Comparison of ENCODE assay signal across 11 cellular contexts in the genomic region with DNA sequence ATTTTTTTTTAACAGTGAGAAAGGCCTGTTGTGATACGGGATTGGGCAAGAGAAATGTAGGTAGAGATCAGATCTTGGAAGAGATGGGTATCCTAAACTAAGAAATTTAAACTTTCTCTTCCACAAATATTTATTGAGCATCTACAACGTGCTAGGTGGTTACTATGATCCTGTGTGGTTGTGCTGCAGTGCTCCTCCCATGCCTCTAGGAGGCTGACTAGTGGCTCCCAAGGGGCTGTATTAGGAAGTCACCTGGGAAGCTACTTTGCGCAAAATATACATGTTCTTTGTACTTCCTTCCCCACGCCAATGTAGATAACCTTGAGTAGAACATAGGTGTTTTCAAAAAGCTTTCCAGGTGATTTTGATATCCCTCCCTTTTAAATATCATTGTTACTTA. TPM values are rescaled to one million over a fixed set of nuclear protein-coding genes. Genes with fewer than 3 reads are reported as not detected.
DNase-seq lines count a peak whose midpoint lies in the region; ATAC-seq and TF ChIP-seq lines count a peak whose summit lies in the region.
"Had no signal": no experiment of that assay in that cellular context is flagged by ENCODE, and none has a peak within 500 bp of the region (broad histone marks: within the 10 kb centered on the region; RNA-seq: fewer than 3 reads in every experiment).

No MANE protein-coding gene starts in this region.

- no peaks in the 10 kb centered on the region for H3K9me3 ChIP-seq in OCI-LY3 (ENCODE audit: insufficient read depth, low read length)
- H3K9me3 ChIP-seq in spleen = no peaks in the 10 kb centered on the region

- no peaks in the 10 kb centered on the region for H3K27me3 ChIP-seq in OCI-LY3 (ENCODE audit: low read depth, low read length)
- no peaks in the 10 kb centered on the region for H3K27me3 ChIP-seq in spleen (replicated peaks in 1 of 7)

- H3K36me3 ChIP-seq in OCI-LY3 (replicated peaks; ENCODE audit: low read depth, low read length) (peaks cover 3% of the 10 kb centered on the region), spleen (peaks cover 0 to under 1% (median 0%) of the 10 kb centered on the region in 6 donors)

- H3K4me3 Mint-ChIP-seq in stimulated activated naive CD8-positive, alpha-beta T cell treated with anti-CD3 and anti-CD28 coated beads, Interleukin-15, amount 100 ng/mL, for 72 hours = no peak overlapping the region

- TF ChIP-seq CTCF in OCI-LY3 (IDR thresholded peaks at IDR 0.05; ENCODE audit: low read depth, low read length) (peak; percentile 37), fibroblast of the aortic adventitia (IDR thresholded peaks at IDR 0.05; ENCODE audit: insufficient read depth, low read length) (peak; percentile 23), spleen (IDR thresholded peaks at IDR 0.05 in 8 of 11, conservative IDR thresholded peaks at IDR 0.05 in 3 of 11) (peak in 5 of 11 experiments; percentile 25 to 36 (median 29))

- TF ChIP-seq POLR2A in spleen (IDR thresholded peaks at IDR 0.05) = no peak

- peak overlapping the region in 1 of 2 donors; percentile 88 for H3K27ac Mint-ChIP-seq in stimulated activated naive CD8-positive, alpha-beta T cell treated with anti-CD3 and anti-CD28 coated beads, Interleukin-15, amount 100 ng/mL, for 72 hours

- no peak overlapping the region for H2AFZ ChIP-seq in OCI-LY3 (ENCODE audit: low read depth, low read length)

- H3K79me2 ChIP-seq in OCI-LY3 (ENCODE audit: low read length) = peaks cover 97% of the 10 kb centered on the region

- H3K9me3 Mint-ChIP-seq in stimulated activated naive CD8-positive, alpha-beta T cell treated with anti-CD3 and anti-CD28 coated beads, Interleukin-15, amount 100 ng/mL, for 72 hours = no peaks in the 10 kb centered on the region

- peaks cover 91% of the 10 kb centered on the region for H4K20me1 ChIP-seq in OCI-LY3 (ENCODE audit: insufficient read depth, low read length)

- peak overlapping the region; percentile 63 for H3K4me2 ChIP-seq in OCI-LY3 (ENCODE audit: low read length)

- no peak for DNase-seq in stimulated activated naive CD8-positive, alpha-beta T cell treated with anti-CD3 and anti-CD28 coated beads, Interleukin-15, Interleukin-2, amounts not matched to agents 100 U/mL and 50 U/mL, for 24 hours
- DNase-seq in stimulated activated naive CD8-positive, alpha-beta T cell treated with anti-CD3 and anti-CD28 coated beads, Interleukin-15, amount 100 ng/mL, for 72 hours = no peak
- DNase-seq in fibroblast of the aortic adventitia (ENCODE audit: low read depth) = no peak
- DNase-seq in spleen = no peak
- no peak for DNase-seq in NCI-H146 treated with DMSO at 0.1 percent for 48 hours (lab: John Stamatoyannopoulos, UW; ENCODE audit: unreplicated experiment)
- DNase-seq in NCI-H2196 (lab: John Stamatoyannopoulos, UW; ENCODE audit: unreplicated experiment) = no peak
- no peak for DNase-seq in SW 1271 (lab: John Stamatoyannopoulos, UW)
- DNase-seq: caudate nucleus, NCI-H187, substantia nigra had no signal

- peaks cover 83% of the 10 kb centered on the region for H3K4me1 Mint-ChIP-seq in stimulated activated naive CD8-positive, alpha-beta T cell treated with anti-CD3 and anti-CD28 coated beads, Interleukin-15, amount 100 ng/mL, for 72 hours

- peaks cover 56% of the 10 kb centered on the region for H3K4me1 ChIP-seq in OCI-LY3 (ENCODE audit: low read length)
- H3K4me1 ChIP-seq in spleen = peaks cover 35 to 100% (median 86%) of the 10 kb centered on the region in 6 donors

- H3K27me3 Mint-ChIP-seq in stimulated activated naive CD8-positive, alpha-beta T cell treated with anti-CD3 and anti-CD28 coated beads, Interleukin-15, amount 100 ng/mL, for 72 hours = no peaks in the 10 kb centered on the region

- peak; percentile 46 for ATAC-seq in stimulated activated naive CD8-positive, alpha-beta T cell treated with anti-CD3 and anti-CD28 coated beads, Interleukin-15, Interleukin-2, amounts not matched to agents 100 U/mL and 50 U/mL, for 24 hours
- ATAC-seq in stimulated activated naive CD8-positive, alpha-beta T cell treated with anti-CD3 and anti-CD28 coated beads, Interleukin-15, amount 100 ng/mL, for 72 hours = no peak

- 76 to 88% (median 81%) methylated on average over 4 of the region's 4 CpGs for WGBS in spleen, 5 donors

- H3K4me3 ChIP-seq in OCI-LY3 (ENCODE audit: low read length) (peak overlapping the region; percentile 43), fibroblast of the aortic adventitia (ENCODE audit: low read depth, low read length) (no peak overlapping the region), spleen (no peak overlapping the region)

- no peak overlapping the region for H3K9ac ChIP-seq in OCI-LY3 (ENCODE audit: low read length)

- H3K27ac ChIP-seq in OCI-LY3 (ENCODE audit: low read length) = peak overlapping the region; percentile 63
- no peak overlapping the region for H3K27ac ChIP-seq in spleen

- intact Hi-C loops in spleen (cut with DNase I; ENCODE audit: low total_unique reads) = no loop called here

RNA-seq across cellular contexts. Expression of gene USP3, which starts 27.2 kb away (rescaled TPM):
- total RNA-seq in fibroblast of the aortic adventitia (ENCODE audit: low replicate concordance) (35.1 and 45.8 TPM in 2 replicates), spleen (100 to 1,000 TPM in 4 of 7 donors, 10 to 100 TPM in 3; 82.0 to 136 (median 112) TPM)
- polyA plus RNA-seq in spleen = 10 to 100 TPM; 29.5 to 48.4 (median 38.4) TPM
